ENCODE assay signal across 27 cellular contexts in the genomic region with DNA sequence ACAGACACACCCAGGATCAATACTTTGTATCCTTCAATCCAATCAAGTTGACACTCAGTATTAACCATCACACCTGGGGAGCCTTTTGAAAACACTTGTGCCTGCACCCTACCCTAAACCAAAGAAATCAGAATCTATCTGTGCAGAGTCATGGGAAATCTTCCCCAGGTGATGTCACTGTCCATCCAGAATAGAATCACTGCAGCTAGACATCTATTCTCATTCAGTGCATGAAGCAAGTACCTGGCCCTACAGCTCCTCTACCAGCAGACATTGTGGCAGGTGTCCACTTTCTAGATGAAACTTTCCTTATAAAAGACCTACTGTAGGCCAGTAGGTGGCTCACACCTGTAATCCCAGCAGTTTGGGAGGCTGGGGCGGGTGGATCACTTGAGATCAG.
DNase-seq lines count a peak whose midpoint lies in the region; ATAC-seq and TF ChIP-seq lines count a peak whose summit lies in the region.
"Had no signal": no experiment of that assay in that cellular context is flagged by ENCODE, and none has a peak within 500 bp of the region (broad histone marks: within the 10 kb centered on the region; RNA-seq: fewer than 3 reads in every experiment).

No MANE protein-coding gene starts in this region.

- H3K27me3 Mint-ChIP-seq in chondrocyte (ENCODE audit: low read depth) = no peaks in the 10 kb centered on the region
- no peaks in the 10 kb centered on the region for H3K27me3 Mint-ChIP-seq in naive B cell

- H3K27ac Mint-ChIP-seq in chondrocyte (ENCODE audit: unreplicated experiment) (peak overlapping the region; percentile 64), naive B cell (peak overlapping the region in 1 of 6 donors; percentile 49)
- H3K27ac Mint-ChIP-seq: stimulated activated effector memory CD8-positive, alpha-beta T cell treated with anti-CD3 and anti-CD28 coated beads, Interleukin-12 subunit alpha, Interleukin-12 subunit beta, amount 100 ng/mL, for 72 hours; T-helper 1 cell treated with Interleukin-12 subunit alpha and Interleukin-12 subunit beta and Interleukin-4 antibody, amounts not matched to agents 30 μg/mL and 1 μg/mL, for 36 hours had no signal

- peaks cover 51% of the 10 kb centered on the region for H3K4me1 Mint-ChIP-seq in chondrocyte (ENCODE audit: low read depth)
- peaks cover 9 to 18% (median 18%) of the 10 kb centered on the region in 3 donors for H3K4me1 Mint-ChIP-seq in naive B cell
- H3K4me1 Mint-ChIP-seq: stimulated activated effector memory CD8-positive, alpha-beta T cell treated with anti-CD3 and anti-CD28 coated beads, Interleukin-12 subunit alpha, Interleukin-12 subunit beta, amount 100 ng/mL, for 72 hours had no signal

- H3K9me3 Mint-ChIP-seq in chondrocyte (ENCODE audit: low read depth) = no peaks in the 10 kb centered on the region
- peaks cover 0 to 4% (median 0%) of the 10 kb centered on the region in 7 donors for H3K9me3 Mint-ChIP-seq in naive B cell
- H3K9me3 Mint-ChIP-seq: T-helper 1 cell treated with Interleukin-12 subunit alpha and Interleukin-12 subunit beta and Interleukin-4 antibody, amounts not matched to agents 30 μg/mL and 1 μg/mL, for 36 hours had no signal

- no peaks in the 10 kb centered on the region for H3K36me3 Mint-ChIP-seq in chondrocyte (ENCODE audit: low read depth)
- H3K36me3 Mint-ChIP-seq in naive B cell = no peaks in the 10 kb centered on the region
- H3K36me3 Mint-ChIP-seq: stimulated activated effector memory CD8-positive, alpha-beta T cell treated with anti-CD3 and anti-CD28 coated beads, Interleukin-12 subunit alpha, Interleukin-12 subunit beta, amount 100 ng/mL, for 72 hours had no signal

- H3K4me3 ChIP-seq in LNCaP clone FGC (ENCODE audit: low read depth, low read length) = no peak overlapping the region
- H3K4me3 ChIP-seq: adrenal gland, colonic mucosa, gastroesophageal sphincter, HAP-1, Peyer's patch, SJCRH30, smooth muscle cell had no signal

- peak; percentile 61 for DNase-seq in DMS53 (lab: John Stamatoyannopoulos, UW)
- no peak for DNase-seq in LNCaP clone FGC (ENCODE audit: low read depth)
- no peak for DNase-seq in chondrocyte (ENCODE audit: low spot score)
- DNase-seq in naive B cell = no peak
- no peak for DNase-seq in NCI-H2029 treated with DMSO at 0.1 percent for 48 hours (lab: John Stamatoyannopoulos, UW)
- DNase-seq in GF-D8 (lab: John Stamatoyannopoulos, UW) = no peak
- no peak for DNase-seq in activated CD8-positive, alpha-beta memory T cell treated with anti-CD3 and anti-CD28 coated beads, Interleukin-2, amount 50 U/mL, for 4 hours
- DNase-seq: activated CD4-positive, alpha-beta T cell treated with anti-CD3 and anti-CD28 coated beads for 48 hours; activated naive CD4-positive, alpha-beta T cell treated with Interleukin-2 at 50 U/mL for 16 hours; activated T-cell treated with anti-CD3 and anti-CD28 coated beads, Interleukin-2, amount 50 U/mL, for 48 hours; adrenal gland; brain microvascular endothelial cell; C1 segment of cervical spinal cord; colonic mucosa; EL; islet precursor cell; NCI-H1417; NK-92 treated with Interleukin-12 subunit alpha and Interleukin-12 subunit beta, amount 100 ng/mL, for 24 hours; nucleus accumbens; Peyer's patch; SJCRH30 had no signal

- 0 out of 2 replicates have a peak, but pooled peaks have one; percentile 1 for TF ChIP-seq CTCF in LNCaP clone FGC (IDR thresholded peaks at IDR 0.05; ENCODE audit: control insufficient read depth, extremely low read depth, insufficient read depth)
- no peak for TF ChIP-seq CTCF in chondrocyte (IDR thresholded peaks at IDR 0.05)

- ATAC-seq in naive B cell (ENCODE audit: low read depth in 2 of 2) = peak; percentile 20 to 58
- no peak for ATAC-seq in GM21447 (IDR thresholded peaks at IDR 0.05; ENCODE audit: unreplicated experiment)
- ATAC-seq: gastroesophageal sphincter; stimulated activated effector memory CD8-positive, alpha-beta T cell treated with anti-CD3 and anti-CD28 coated beads, Interleukin-12 subunit alpha, Interleukin-12 subunit beta, amount 100 ng/mL, for 72 hours had no signal

- no peak overlapping the region for H3K4me3 Mint-ChIP-seq in chondrocyte (ENCODE audit: unreplicated experiment)
- H3K4me3 Mint-ChIP-seq in naive B cell = no peak overlapping the region
- H3K4me3 Mint-ChIP-seq: stimulated activated effector memory CD8-positive, alpha-beta T cell treated with anti-CD3 and anti-CD28 coated beads, Interleukin-12 subunit alpha, Interleukin-12 subunit beta, amount 100 ng/mL, for 72 hours; T-helper 1 cell treated with Interleukin-12 subunit alpha and Interleukin-12 subunit beta and Interleukin-4 antibody, amounts not matched to agents 30 μg/mL and 1 μg/mL, for 36 hours had no signal
